Comparison of ENCODE assay signal across 13 cellular contexts in the genomic region with DNA sequence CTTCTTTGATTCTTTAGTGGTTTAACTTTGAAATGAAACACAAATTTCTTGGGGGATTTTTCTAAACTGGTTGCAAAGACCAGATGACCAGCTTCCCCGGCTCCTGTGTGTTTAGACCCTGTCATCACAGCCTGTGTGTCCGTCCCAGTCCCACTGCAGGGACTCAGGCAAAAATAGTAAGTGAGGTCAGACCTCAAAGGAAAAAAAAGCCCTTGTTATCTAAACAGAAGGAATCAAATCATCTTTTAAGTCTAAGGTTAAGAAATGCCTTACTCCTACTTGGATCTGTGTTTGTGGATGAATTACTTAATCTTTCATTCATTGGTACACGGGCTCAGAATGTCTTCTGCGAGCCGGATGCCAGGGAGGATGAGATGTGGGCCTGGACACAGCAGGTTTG.
A peak's percentile ranks its signal among the peaks of the same experiment; 100 is the strongest.
DNase-seq lines count a peak whose midpoint lies in the region; TF ChIP-seq lines count a peak whose summit lies in the region.
"Had no signal": no experiment of that assay in that cellular context is flagged by ENCODE, and none has a peak within 500 bp of the region (broad histone marks: within the 10 kb centered on the region; RNA-seq: fewer than 3 reads in every experiment).

No MANE protein-coding gene starts in this region.

- H3K4me2 ChIP-seq in mesenchymal stem cell (ENCODE audit: low read length, poor library complexity, severe bottlenecking) (no peak overlapping the region), OCI-LY7 (ENCODE audit: low read length) (no peak overlapping the region)

- H3K9ac ChIP-seq in mesenchymal stem cell (ENCODE audit: low read length): peak overlapping the region; percentile 76
- no peak overlapping the region for H3K9ac ChIP-seq in stomach smooth muscle (ENCODE audit: low read length in 2 of 2)

- H2BK12ac ChIP-seq in mesenchymal stem cell (ENCODE audit: low read length in 2 of 2): peak overlapping the region; percentile 49 to 99

- no peaks in the 10 kb centered on the region for H3K9me3 ChIP-seq in KOPT-K1 (ENCODE audit: insufficient read depth, low read length, poor library complexity, severe bottlenecking)
- no peaks in the 10 kb centered on the region for H3K9me3 ChIP-seq in mesenchymal stem cell (ENCODE audit: control insufficient read depth, low read length)
- no peaks in the 10 kb centered on the region for H3K9me3 ChIP-seq in stomach smooth muscle (ENCODE audit: control insufficient read depth in 2 of 2, low read length in 2 of 2)
- no peaks in the 10 kb centered on the region for H3K9me3 ChIP-seq in OCI-LY7 (ENCODE audit: low read length)

- peak overlapping the region; percentile 70 for H4K8ac ChIP-seq in mesenchymal stem cell (ENCODE audit: low read length)

- peak overlapping the region; percentile 41 to 82 for H3K18ac ChIP-seq in mesenchymal stem cell (ENCODE audit: low read depth in 1 of 2, low read length in 2 of 2)

- H3K4me1 ChIP-seq in mesenchymal stem cell (ENCODE audit: control insufficient read depth, insufficient read depth, low read depth, low read length) (peaks cover 2% of the 10 kb centered on the region), stomach smooth muscle (ENCODE audit: control insufficient read depth, insufficient read depth, low read length) (peaks cover 22% of the 10 kb centered on the region), OCI-LY7 (ENCODE audit: insufficient read depth, low read length, poor library complexity, severe bottlenecking) (no peaks in the 10 kb centered on the region)

- peak overlapping the region; percentile 12 for H3K27ac ChIP-seq in KOPT-K1 (ENCODE audit: low read depth, low read length, poor library complexity, severe bottlenecking)
- H3K27ac ChIP-seq in caudate nucleus (ENCODE audit: low read depth, low read length): peak overlapping the region; percentile 71
- no peak overlapping the region for H3K27ac ChIP-seq in mesenchymal stem cell (ENCODE audit: low read length, poor library complexity, severe bottlenecking)
- H3K27ac ChIP-seq in stomach smooth muscle (ENCODE audit: low read length): peak overlapping the region; percentile 46
- no peak overlapping the region for H3K27ac ChIP-seq in OCI-LY7 (ENCODE audit: low read depth, low read length, poor library complexity, severe bottlenecking)

- BruUV-seq in OCI-LY7 (replicated peaks; lab: Mats Ljungman, UMichigan): no TSS peak

- no peak for DNase-seq in caudate nucleus (lab: John Stamatoyannopoulos, UW)
- DNase-seq in mesenchymal stem cell: peak; percentile 92
- no peak for DNase-seq in stimulated activated CD4-positive, alpha-beta T cell treated with anti-CD3 and anti-CD28 coated beads, Interleukin-2, amount 100 ng/mL, for 24 hours
- no peak for DNase-seq in cerebellum (ENCODE audit: low spot score)
- no peak for DNase-seq in OCI-LY7 (ENCODE audit: low spot score)
- no peak for DNase-seq in stimulated activated CD4-positive, alpha-beta T cell treated with anti-CD3 and anti-CD28 coated beads, Interleukin-12 subunit alpha, Interleukin-12 subunit beta, amount 100 ng/mL, for 4 hours
- DNase-seq: cerebellar nuclear complex, DMS53, glutamatergic neuron, mesendoderm, OCI-M1 had no signal

- POLR2A ChIA-PET in OCI-LY7 (lab: Charles Lee): interaction anchor here (0.8 kb wide), 2 partner anchors 12 to 17 kb away, joined by 3 read pairs; no protein-coding TSS in a partner anchor

- H2BK120ac ChIP-seq in mesenchymal stem cell (ENCODE audit: low read depth, low read length): peak overlapping the region; percentile 54

- H3K79me2 ChIP-seq in OCI-LY7 (ENCODE audit: insufficient read depth, low read depth, low read length): no peaks in the 10 kb centered on the region

- H3K23ac ChIP-seq in mesenchymal stem cell (ENCODE audit: low read length in 2 of 2): no peak overlapping the region

- WGBS in mesenchymal stem cell: 62% methylated on average over 5 of the region's 5 CpGs

- H2BK5ac ChIP-seq in mesenchymal stem cell (ENCODE audit: low read depth, low read length, poor library complexity, severe bottlenecking): no peak overlapping the region

- no peak for TF ChIP-seq CTCF in OCI-LY7 (conservative IDR thresholded peaks at IDR 0.05; ENCODE audit: low read length)

- H2AFZ ChIP-seq in mesenchymal stem cell (ENCODE audit: low read depth, low read length) (no peak overlapping the region), OCI-LY7 (ENCODE audit: low read length) (no peak overlapping the region)

- H2BK15ac ChIP-seq in mesenchymal stem cell (ENCODE audit: low read depth, poor library complexity, severe bottlenecking): peak overlapping the region; percentile 70

- no peaks in the 10 kb centered on the region for H3K79me1 ChIP-seq in mesenchymal stem cell (replicated peaks; ENCODE audit: low read length, poor library complexity, severe bottlenecking)

- H3K27me3 ChIP-seq in mesenchymal stem cell (ENCODE audit: control insufficient read depth in 1 of 2, insufficient read depth in 1 of 2, low read length in 2 of 2): no peaks in the 10 kb centered on the region
- H3K27me3 ChIP-seq in stomach smooth muscle (ENCODE audit: control insufficient read depth in 1 of 2, insufficient read depth in 2 of 2, low read length in 2 of 2): no peaks in the 10 kb centered on the region

- no peaks in the 10 kb centered on the region for H3K36me3 ChIP-seq in KOPT-K1 (ENCODE audit: insufficient read depth, low read length)
- no peaks in the 10 kb centered on the region for H3K36me3 ChIP-seq in mesenchymal stem cell (ENCODE audit: control insufficient read depth in 1 of 2, insufficient read depth in 2 of 2, low read depth in 1 of 2, low read length in 2 of 2)
- H3K36me3 ChIP-seq in stomach smooth muscle (ENCODE audit: control insufficient read depth in 2 of 2, insufficient read depth in 2 of 2, low read length in 2 of 2): no peaks in the 10 kb centered on the region
- H3K36me3 ChIP-seq in OCI-LY7 (ENCODE audit: insufficient read depth, low read length): no peaks in the 10 kb centered on the region

- CTCF ChIA-PET in OCI-LY7 (lab: Charles Lee; ENCODE audit: unreplicated experiment): no interaction called here

- peak overlapping the region; percentile 73 for H4K91ac ChIP-seq in mesenchymal stem cell (ENCODE audit: low read length)

- no peaks in the 10 kb centered on the region for H3K9me2 ChIP-seq in OCI-LY7 (ENCODE audit: insufficient read depth, low read length)

- no peak overlapping the region for H3K4me3 ChIP-seq in mesenchymal stem cell (ENCODE audit: insufficient read depth in 1 of 2, low read depth in 1 of 2, low read length in 2 of 2)
- no peak overlapping the region for H3K4me3 ChIP-seq in stomach smooth muscle (ENCODE audit: low read length in 2 of 2)
- H3K4me3 ChIP-seq in OCI-LY7 (ENCODE audit: low read depth, low read length, poor library complexity, severe bottlenecking): no peak overlapping the region

- peak overlapping the region; percentile 60 to 81 for H3K4ac ChIP-seq in mesenchymal stem cell (ENCODE audit: low read depth in 1 of 2, low read length in 2 of 2)

- H3K14ac ChIP-seq in mesenchymal stem cell (ENCODE audit: low read length in 2 of 2): no peak overlapping the region

- H4K20me1 ChIP-seq in OCI-LY7 (ENCODE audit: insufficient read depth, low read length): no peaks in the 10 kb centered on the region

- intact Hi-C loops in OCI-LY7 (cut with micrococcal nuclease; ENCODE audit: unreplicated experiment): loop anchor here (5.0 kb wide), 1 partner anchor 308 kb away; no protein-coding TSS in a partner anchor

- no peak overlapping the region for H2AK5ac ChIP-seq in mesenchymal stem cell (ENCODE audit: low read length, severe bottlenecking)

Comparison
In these comparisons a context has a peak if more than half of its experiments do, and no peak if none do; other contexts are left out.
1. H3K27ac ChIP-seq: peak in KOPT-K1 (single experiment), caudate nucleus (single experiment) and stomach smooth muscle (single experiment); none in mesenchymal stem cell (single experiment) and OCI-LY7 (single experiment).